In genomic region chr20:31699801-31700728, GRCh38 we compare ENCODE assay signal across 7 cellular contexts. TPM values are rescaled to one million over a fixed set of nuclear protein-coding genes. Genes with fewer than 3 reads are reported as not detected.
DNase-seq lines count a peak whose midpoint lies in the region; ATAC-seq and TF ChIP-seq lines count a peak whose summit lies in the region.

No MANE protein-coding gene starts in this region.

- TF ChIP-seq RAD21 in liver (IDR thresholded peaks at IDR 0.05): no peak

- no peak overlapping the region for H2AFZ ChIP-seq in MM.1S (ENCODE audit: low read length)

- no peak overlapping the region for H3K4me3 ChIP-seq in MM.1S (ENCODE audit: low read length)
- no peak overlapping the region for H3K4me3 ChIP-seq in liver (ENCODE audit: low read depth in 1 of 3, low read length in 3 of 3)
- no peak overlapping the region for H3K4me3 ChIP-seq in subcutaneous abdominal adipose tissue (ENCODE audit: low read depth in 1 of 5, low read length in 5 of 5)

- ATAC-seq in GM18873 (IDR thresholded peaks at IDR 0.05; ENCODE audit: low FRiP score, unreplicated experiment): no peak

- WGBS in liver: 84% methylated on average over 7 of the region's 7 CpGs

- H3K9me3 ChIP-seq in MM.1S (replicated peaks; ENCODE audit: insufficient read depth, low read length) (no peaks in the 10 kb centered on the region), liver (ENCODE audit: control insufficient read depth in 4 of 4, low read length in 3 of 4) (no peaks in the 10 kb centered on the region), subcutaneous abdominal adipose tissue (ENCODE audit: control insufficient read depth in 5 of 5, low read length in 5 of 5) (no peaks in the 10 kb centered on the region)

- H4K20me1 ChIP-seq in MM.1S (ENCODE audit: insufficient read depth, low read length): no peaks in the 10 kb centered on the region

- peak overlapping the region; percentile 82 for H3K27ac Mint-ChIP-seq in activated naive CD8-positive, alpha-beta T cell treated with anti-CD3 and anti-CD28 coated beads for 36 hours

- H3K27me3 ChIP-seq in MM.1S (replicated peaks; ENCODE audit: insufficient read depth, low read length): no peaks in the 10 kb centered on the region
- no peaks in the 10 kb centered on the region for H3K27me3 ChIP-seq in liver (ENCODE audit: control insufficient read depth in 4 of 4, insufficient read depth in 4 of 4, low read length in 3 of 4)
- H3K27me3 ChIP-seq in subcutaneous abdominal adipose tissue (ENCODE audit: control insufficient read depth in 5 of 5, insufficient read depth in 4 of 5, low read length in 5 of 5): no peaks in the 10 kb centered on the region

- H3K27ac ChIP-seq in MM.1S (ENCODE audit: low read length) (peak overlapping the region; percentile 98), liver (ENCODE audit: low read depth in 1 of 2, low read length in 2 of 2) (peak overlapping the region; percentile 89 to 97), subcutaneous abdominal adipose tissue (ENCODE audit: low read depth, low read length) (peak overlapping the region; percentile 68)

- H3K9ac ChIP-seq in MM.1S (ENCODE audit: low read length) (peak overlapping the region; percentile 62), liver (ENCODE audit: low read depth in 1 of 2, low read length in 2 of 2) (no peak overlapping the region), subcutaneous abdominal adipose tissue (ENCODE audit: low read length in 5 of 5) (no peak overlapping the region)

- H3K36me3 ChIP-seq in MM.1S (replicated peaks; ENCODE audit: insufficient read depth, low read length) (peaks cover 13% of the 10 kb centered on the region), liver (ENCODE audit: control insufficient read depth in 4 of 4, insufficient read depth in 3 of 4, low read depth in 1 of 4, low read length in 3 of 4) (no peaks in the 10 kb centered on the region), subcutaneous abdominal adipose tissue (ENCODE audit: control insufficient read depth in 5 of 5, insufficient read depth in 5 of 5, low read length in 5 of 5) (peaks cover 0 to 14% (median 5%) of the 10 kb centered on the region in 5 donors)

- TF ChIP-seq CTCF in MM.1S (IDR thresholded peaks at IDR 0.05; ENCODE audit: low read length): no peak
- TF ChIP-seq CTCF in liver (IDR thresholded peaks at IDR 0.05; ENCODE audit: low read depth, low read length, missing input control): no peak

- H3K4me1 ChIP-seq in MM.1S (ENCODE audit: low read length) (peaks cover 76% of the 10 kb centered on the region), liver (ENCODE audit: control insufficient read depth in 4 of 4, insufficient read depth in 4 of 4, low read length in 3 of 4) (peaks cover 23 to 62% (median 38%) of the 10 kb centered on the region in 4 donors), subcutaneous abdominal adipose tissue (ENCODE audit: control insufficient read depth in 5 of 5, insufficient read depth in 5 of 5, low read length in 5 of 5) (peaks cover 11 to 64% (median 45%) of the 10 kb centered on the region in 5 donors)

- no peak overlapping the region for H3K4me3 Mint-ChIP-seq in activated naive CD8-positive, alpha-beta T cell treated with anti-CD3 and anti-CD28 coated beads for 36 hours

- no peaks in the 10 kb centered on the region for H3K27me3 Mint-ChIP-seq in activated naive CD8-positive, alpha-beta T cell treated with anti-CD3 and anti-CD28 coated beads for 36 hours

- peaks cover 57% of the 10 kb centered on the region for H3K4me1 Mint-ChIP-seq in activated naive CD8-positive, alpha-beta T cell treated with anti-CD3 and anti-CD28 coated beads for 36 hours

- peak overlapping the region; percentile 53 for H3K4me2 ChIP-seq in MM.1S (ENCODE audit: low read depth, low read length)

- H3K36me3 Mint-ChIP-seq in activated naive CD8-positive, alpha-beta T cell treated with anti-CD3 and anti-CD28 coated beads for 36 hours: peaks cover 78% of the 10 kb centered on the region

- H3F3A ChIP-seq in MM.1S (ENCODE audit: insufficient read depth, low read length): peaks cover 68% of the 10 kb centered on the region

- no peaks in the 10 kb centered on the region for H3K9me2 ChIP-seq in MM.1S (replicated peaks; ENCODE audit: insufficient read depth, low read length)

- H3K79me2 ChIP-seq in MM.1S (ENCODE audit: low read length): peaks cover 97% of the 10 kb centered on the region

- H3K9me3 Mint-ChIP-seq in activated naive CD8-positive, alpha-beta T cell treated with anti-CD3 and anti-CD28 coated beads for 36 hours: peaks cover 2% of the 10 kb centered on the region

- DNase-seq in MM.1S (no peak), HK-2 (ENCODE audit: unreplicated experiment) (no peak), NCI-H1048 (lab: John Stamatoyannopoulos, UW) (no peak)
- no peak for DNase-seq in activated naive CD8-positive, alpha-beta T cell treated with anti-CD3 and anti-CD28 coated beads for 36 hours

TF ChIP-seq in liver, 16 proteins besides CTCF, POLR2A, EP300 and RAD21:
- no peak for TF ChIP-seq EGR1 (IDR thresholded peaks at IDR 0.05; ENCODE audit: low read depth in 2 of 2)
- TF ChIP-seq, protein P1, sequence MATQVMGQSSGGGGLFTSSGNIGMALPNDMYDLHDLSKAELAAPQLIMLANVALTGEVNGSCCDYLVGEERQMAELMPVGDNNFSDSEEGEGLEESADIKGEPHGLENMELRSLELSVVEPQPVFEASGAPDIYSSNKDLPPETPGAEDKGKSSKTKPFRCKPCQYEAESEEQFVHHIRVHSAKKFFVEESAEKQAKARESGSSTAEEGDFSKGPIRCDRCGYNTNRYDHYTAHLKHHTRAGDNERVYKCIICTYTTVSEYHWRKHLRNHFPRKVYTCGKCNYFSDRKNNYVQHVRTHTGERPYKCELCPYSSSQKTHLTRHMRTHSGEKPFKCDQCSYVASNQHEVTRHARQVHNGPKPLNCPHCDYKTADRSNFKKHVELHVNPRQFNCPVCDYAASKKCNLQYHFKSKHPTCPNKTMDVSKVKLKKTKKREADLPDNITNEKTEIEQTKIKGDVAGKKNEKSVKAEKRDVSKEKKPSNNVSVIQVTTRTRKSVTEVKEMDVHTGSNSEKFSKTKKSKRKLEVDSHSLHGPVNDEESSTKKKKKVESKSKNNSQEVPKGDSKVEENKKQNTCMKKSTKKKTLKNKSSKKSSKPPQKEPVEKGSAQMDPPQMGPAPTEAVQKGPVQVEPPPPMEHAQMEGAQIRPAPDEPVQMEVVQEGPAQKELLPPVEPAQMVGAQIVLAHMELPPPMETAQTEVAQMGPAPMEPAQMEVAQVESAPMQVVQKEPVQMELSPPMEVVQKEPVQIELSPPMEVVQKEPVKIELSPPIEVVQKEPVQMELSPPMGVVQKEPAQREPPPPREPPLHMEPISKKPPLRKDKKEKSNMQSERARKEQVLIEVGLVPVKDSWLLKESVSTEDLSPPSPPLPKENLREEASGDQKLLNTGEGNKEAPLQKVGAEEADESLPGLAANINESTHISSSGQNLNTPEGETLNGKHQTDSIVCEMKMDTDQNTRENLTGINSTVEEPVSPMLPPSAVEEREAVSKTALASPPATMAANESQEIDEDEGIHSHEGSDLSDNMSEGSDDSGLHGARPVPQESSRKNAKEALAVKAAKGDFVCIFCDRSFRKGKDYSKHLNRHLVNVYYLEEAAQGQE (IDR thresholded peaks at IDR 0.05): no peak
- TF ChIP-seq, protein P2, sequence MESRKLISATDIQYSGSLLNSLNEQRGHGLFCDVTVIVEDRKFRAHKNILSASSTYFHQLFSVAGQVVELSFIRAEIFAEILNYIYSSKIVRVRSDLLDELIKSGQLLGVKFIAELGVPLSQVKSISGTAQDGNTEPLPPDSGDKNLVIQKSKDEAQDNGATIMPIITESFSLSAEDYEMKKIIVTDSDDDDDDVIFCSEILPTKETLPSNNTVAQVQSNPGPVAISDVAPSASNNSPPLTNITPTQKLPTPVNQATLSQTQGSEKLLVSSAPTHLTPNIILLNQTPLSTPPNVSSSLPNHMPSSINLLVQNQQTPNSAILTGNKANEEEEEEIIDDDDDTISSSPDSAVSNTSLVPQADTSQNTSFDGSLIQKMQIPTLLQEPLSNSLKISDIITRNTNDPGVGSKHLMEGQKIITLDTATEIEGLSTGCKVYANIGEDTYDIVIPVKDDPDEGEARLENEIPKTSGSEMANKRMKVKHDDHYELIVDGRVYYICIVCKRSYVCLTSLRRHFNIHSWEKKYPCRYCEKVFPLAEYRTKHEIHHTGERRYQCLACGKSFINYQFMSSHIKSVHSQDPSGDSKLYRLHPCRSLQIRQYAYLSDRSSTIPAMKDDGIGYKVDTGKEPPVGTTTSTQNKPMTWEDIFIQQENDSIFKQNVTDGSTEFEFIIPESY (IDR thresholded peaks at IDR 0.05): no peak
- no peak for TF ChIP-seq HNF4A (conservative IDR thresholded peaks at IDR 0.05)

RNA-seq across cellular contexts. Expression of gene BCL2L1, which starts 22.6 kb away (rescaled TPM):
- 100 to 1,000 TPM; 196 to 206 TPM for total RNA-seq in activated naive CD8-positive, alpha-beta T cell treated with anti-CD3 and anti-CD28 coated beads for 36 hours
- 100 to 1,000 TPM in 1 of 2 donors, 10 to 100 TPM in 1; 48.4 to 124 TPM for total RNA-seq in liver
- polyA plus RNA-seq in liver: 10 to 100 TPM; 29.7 to 43.7 TPM

RNA-seq across cellular contexts. Expression of gene TPX2, which starts 39.0 kb away (rescaled TPM):
- total RNA-seq in activated naive CD8-positive, alpha-beta T cell treated with anti-CD3 and anti-CD28 coated beads for 36 hours: 100 to 1,000 TPM; 111 TPM
- total RNA-seq in liver: 10 to 100 TPM in 1 of 2 donors, 1 to 10 TPM in 1; 1.3 to 40.8 TPM
- polyA plus RNA-seq in liver: 1 to 10 TPM; 1.1 to 3.6 TPM
